ENCODE assay signal across 5 cellular contexts in genomic region chr3:59713971-59714370, GRCh38.
"Had no signal": no experiment of that assay in that cellular context is flagged by ENCODE, and none has a peak within 500 bp of the region (broad histone marks: within the 10 kb centered on the region; RNA-seq: fewer than 3 reads in every experiment).

No MANE protein-coding gene starts in this region.

- H3K27ac Mint-ChIP-seq: GM23338, H9 had no signal

- H2AFZ ChIP-seq: GM23338 had no signal

- H3K4me3 Mint-ChIP-seq: GM23338, H9 had no signal

- DNase-seq: H9, HCEC 1CT, IMR-90 had no signal

- H3K4me2 ChIP-seq: GM23338 had no signal

- H3K4me3 ChIP-seq: GM23338, K562 had no signal

- ATAC-seq: GM23338, K562 had no signal
